20 cellular contexts compared by ENCODE assay signal in the genomic region with DNA sequence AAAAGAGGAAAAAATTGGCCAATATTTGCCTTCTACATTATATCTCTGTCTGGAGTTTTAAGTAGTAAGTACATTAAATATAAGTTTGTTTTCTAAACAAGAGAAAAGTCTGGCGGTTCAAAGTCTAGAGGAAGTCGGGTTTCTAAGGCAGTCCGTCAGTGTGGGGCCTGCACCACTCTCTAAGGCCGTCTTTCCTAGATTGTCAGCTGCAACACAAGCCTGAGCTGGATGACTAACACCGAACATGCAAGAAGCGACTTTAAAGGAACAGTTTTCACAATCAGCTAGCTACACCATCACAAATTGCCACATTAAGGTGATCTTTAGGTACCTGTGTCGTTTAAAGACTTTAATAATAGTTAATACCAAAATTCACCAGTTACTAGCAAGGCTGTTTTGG. TPM values are rescaled to one million over a fixed set of nuclear protein-coding genes. Genes with fewer than 3 reads are reported as not detected.
DNase-seq lines count a peak whose midpoint lies in the region; ATAC-seq, FAIRE-seq and TF ChIP-seq lines count a peak whose summit lies in the region.
"Had no signal": no experiment of that assay in that cellular context is flagged by ENCODE, and none has a peak within 500 bp of the region (broad histone marks: within the 10 kb centered on the region; RNA-seq: fewer than 3 reads in every experiment).

No MANE protein-coding gene starts in this region.

- H3K4me3 ChIP-seq in IMR-90 (ENCODE audit: insufficient read depth, low read depth, low read length) (no peak overlapping the region), astrocyte (ENCODE audit: insufficient read depth, low read depth, low read length) (no peak overlapping the region), neuronal stem cell (ENCODE audit: low read length in 2 of 2) (no peak overlapping the region), mesendoderm (ENCODE audit: low read length) (no peak overlapping the region)
- H3K4me3 ChIP-seq: K562, Peyer's patch had no signal

- H3K79me1 ChIP-seq in IMR-90 (ENCODE audit: low read depth in 1 of 2, low read length in 2 of 2) (no peaks in the 10 kb centered on the region; a peak in 1 of 4 replicates), neuronal stem cell (ENCODE audit: low read depth, low read length) (no peaks in the 10 kb centered on the region), mesendoderm (ENCODE audit: low read length) (no peaks in the 10 kb centered on the region)

- CTCF ChIA-PET in IMR-90 (lab: Yijun Ruan, JAX), result no interaction called here

- FAIRE-seq in astrocyte (lab: Jason Lieb, UNC), result no peak
- FAIRE-seq: GM19239, K562 had no signal

- H2BK20ac ChIP-seq in IMR-90 (ENCODE audit: low read depth, low read length), result no peak overlapping the region

- H2AFZ ChIP-seq in IMR-90 (replicated peaks; ENCODE audit: low read length, poor library complexity) (no peak overlapping the region), astrocyte (ENCODE audit: low read depth, low read length) (no peak overlapping the region), neuronal stem cell (ENCODE audit: low read length) (no peak overlapping the region)

- TF ChIP-seq RAD21 in IMR-90 (IDR thresholded peaks at IDR 0.05; ENCODE audit: low read length), result no peak

- H2AK5ac ChIP-seq in IMR-90 (ENCODE audit: low read depth, low read length) (no peak overlapping the region), neuronal stem cell (ENCODE audit: low read depth, low read length) (no peak overlapping the region), mesendoderm (ENCODE audit: low read length) (no peak overlapping the region)

- H4K8ac ChIP-seq in IMR-90 (ENCODE audit: low read depth in 2 of 2, low read length in 2 of 2), result no peak overlapping the region
- H4K8ac ChIP-seq in neuronal stem cell (ENCODE audit: low read depth, low read length), result no peak overlapping the region
- H4K8ac ChIP-seq in mesendoderm (ENCODE audit: low read depth, low read length), result no peak overlapping the region

- TF ChIP-seq POLR2A in IMR-90 (IDR thresholded peaks at IDR 0.05; ENCODE audit: low read depth, low read length), result no peak

- WGBS in IMR-90 (ENCODE audit: extremely low coverage in 2 of 2, insufficient read length in 1 of 2), 2 experiments, result 83% methylated on average over 2 of the region's 7 CpGs; no CpG with 5 or more reads in 1 of the 2 experiments
- WGBS in neuronal stem cell (ENCODE audit: extremely low coverage in 2 of 2, insufficient read length in 2 of 2, insufficient replicate concordance in 1 of 2), 2 donors, result no CpG with 5 or more reads among the region's 7 CpGs
- WGBS in mesendoderm (ENCODE audit: extremely low coverage, insufficient coverage, low lambda C conversion rate), result no CpG with 5 or more reads among the region's 7 CpGs

- H2BK5ac ChIP-seq in IMR-90 (ENCODE audit: low read depth, low read length, poor library complexity, severe bottlenecking), result no peak overlapping the region
- no peak overlapping the region for H2BK5ac ChIP-seq in neuronal stem cell (ENCODE audit: low read length)
- no peak overlapping the region for H2BK5ac ChIP-seq in mesendoderm (ENCODE audit: low read length)

- in situ Hi-C loops in IMR-90 (cut with MboI; ENCODE audit: low sequenced_read_pairs), result no loop called here

- intact Hi-C loops in IMR-90 (cut with micrococcal nuclease), result no loop called here

- H3K4me2 ChIP-seq in IMR-90 (ENCODE audit: low read depth, low read length), result no peak overlapping the region
- H3K4me2 ChIP-seq in astrocyte (ENCODE audit: low read length), result no peak overlapping the region
- H3K4me2 ChIP-seq in neuronal stem cell (ENCODE audit: insufficient read depth, low read length, poor library complexity, severe bottlenecking), result no peak overlapping the region
- H3K4me2 ChIP-seq in mesendoderm (ENCODE audit: low read length), result no peak overlapping the region

- H3K27me3 Mint-ChIP-seq in astrocyte (ENCODE audit: low read depth, unreplicated experiment), result no peaks in the 10 kb centered on the region
- no peaks in the 10 kb centered on the region for H3K27me3 Mint-ChIP-seq in nephron progenitor cell (ENCODE audit: low read depth, poor library complexity)
- H3K27me3 Mint-ChIP-seq: CD4-positive, CD25-positive, alpha-beta regulatory T cell had no signal

- no TSS peak for BruUV-seq in IMR-90 (replicated peaks; lab: Mats Ljungman, UMichigan)

- H4K91ac ChIP-seq in IMR-90 (ENCODE audit: insufficient read depth, low read depth, low read length), result no peak overlapping the region
- no peak overlapping the region for H4K91ac ChIP-seq in neuronal stem cell (ENCODE audit: low read depth, low read length, poor library complexity)

- peak overlapping the region; percentile 88 for H3K27ac Mint-ChIP-seq in astrocyte (ENCODE audit: unreplicated experiment)
- peak overlapping the region; percentile 85 for H3K27ac Mint-ChIP-seq in nephron progenitor cell

- peaks cover 7% of the 10 kb centered on the region for H3K4me1 ChIP-seq in IMR-90 (ENCODE audit: control insufficient read depth, insufficient read depth, low read length)
- peaks cover 1% of the 10 kb centered on the region for H3K4me1 ChIP-seq in astrocyte (ENCODE audit: insufficient read depth, low read length)
- no peaks in the 10 kb centered on the region for H3K4me1 ChIP-seq in neuronal stem cell (ENCODE audit: control insufficient read depth in 2 of 2, insufficient read depth in 1 of 2, low read depth in 1 of 2, low read length in 2 of 2)
- no peaks in the 10 kb centered on the region for H3K4me1 ChIP-seq in mesendoderm (ENCODE audit: control insufficient read depth, low read depth, low read length)

- H2AK9ac ChIP-seq in IMR-90 (replicated peaks; ENCODE audit: low read depth, low read length, poor library complexity), result no peak overlapping the region

- no peak overlapping the region for H3K9ac ChIP-seq in IMR-90 (ENCODE audit: low read depth, low read length)
- H3K9ac ChIP-seq in astrocyte (ENCODE audit: low read length), result no peak overlapping the region
- H3K9ac ChIP-seq in neuronal stem cell (ENCODE audit: low read depth, low read length, poor library complexity), result no peak overlapping the region
- no peak overlapping the region for H3K9ac ChIP-seq in mesendoderm (ENCODE audit: low read length)

- H3K4ac ChIP-seq in IMR-90 (ENCODE audit: low read depth, low read length), result no peak overlapping the region
- H3K4ac ChIP-seq in neuronal stem cell (ENCODE audit: low read length), result no peak overlapping the region
- no peak overlapping the region for H3K4ac ChIP-seq in mesendoderm (ENCODE audit: low read depth, low read length)

- H2BK120ac ChIP-seq in IMR-90 (ENCODE audit: low read depth, low read length), result no peak overlapping the region
- no peak overlapping the region for H2BK120ac ChIP-seq in neuronal stem cell (ENCODE audit: low read depth, low read length)
- no peak overlapping the region for H2BK120ac ChIP-seq in mesendoderm (ENCODE audit: low read depth, low read length)

- no peak overlapping the region for H4K5ac ChIP-seq in IMR-90 (ENCODE audit: low read depth, low read length)
- no peak overlapping the region for H4K5ac ChIP-seq in mesendoderm (ENCODE audit: low read length)

- no peaks in the 10 kb centered on the region for H3K27me3 ChIP-seq in IMR-90 (ENCODE audit: control insufficient read depth, insufficient read depth, low read length)
- no peaks in the 10 kb centered on the region for H3K27me3 ChIP-seq in astrocyte (ENCODE audit: insufficient read depth, low read length)
- no peaks in the 10 kb centered on the region for H3K27me3 ChIP-seq in neuronal stem cell (ENCODE audit: control insufficient read depth in 3 of 3, insufficient read depth in 3 of 3, low read depth in 1 of 3, low read length in 3 of 3)
- no peaks in the 10 kb centered on the region for H3K27me3 ChIP-seq in mesendoderm (ENCODE audit: insufficient read depth, low read length, poor library complexity)
- H3K27me3 ChIP-seq: Peyer's patch had no signal

- no peak for TF ChIP-seq CTCF in IMR-90 (conservative IDR thresholded peaks at IDR 0.05; ENCODE audit: low read depth, low read length)
- no peak for TF ChIP-seq CTCF in astrocyte (IDR thresholded peaks at IDR 0.05; ENCODE audit: insufficient read depth, low read depth, low read length)
- no peak for TF ChIP-seq CTCF in nephron progenitor cell (IDR thresholded peaks at IDR 0.05)

- POLR2A ChIA-PET in IMR-90 (lab: Charles Lee; ENCODE audit: unreplicated experiment), result interaction anchor here (0.5 kb wide), 1 partner anchor 12 kb away, joined by 3 read pairs; no protein-coding TSS in a partner anchor

- no peak overlapping the region for H3K14ac ChIP-seq in IMR-90 (replicated peaks; ENCODE audit: low read depth, low read length)
- H3K14ac ChIP-seq in neuronal stem cell (ENCODE audit: low read length), result no peak overlapping the region

- H3K4me1 Mint-ChIP-seq in astrocyte (ENCODE audit: low read depth, unreplicated experiment) (peaks cover 9% of the 10 kb centered on the region), nephron progenitor cell (peaks cover 9% of the 10 kb centered on the region)

- H3K18ac ChIP-seq in IMR-90 (ENCODE audit: low read depth, low read length) (no peak overlapping the region), neuronal stem cell (ENCODE audit: low read length) (no peak overlapping the region), mesendoderm (ENCODE audit: low read length) (no peak overlapping the region)

- H3K79me2 ChIP-seq in astrocyte (ENCODE audit: insufficient read depth, low read length), result no peaks in the 10 kb centered on the region
- no peaks in the 10 kb centered on the region for H3K79me2 ChIP-seq in mesendoderm (ENCODE audit: control insufficient read depth, insufficient read depth, low read length)

- no peaks in the 10 kb centered on the region for H4K20me1 ChIP-seq in IMR-90 (ENCODE audit: insufficient read depth, low read length)
- peaks cover 3% of the 10 kb centered on the region for H4K20me1 ChIP-seq in astrocyte (ENCODE audit: insufficient read depth, low read length)

- H3K23ac ChIP-seq in IMR-90 (ENCODE audit: low read depth, low read length) (no peak overlapping the region), neuronal stem cell (ENCODE audit: low read depth, low read length, poor library complexity) (no peak overlapping the region), mesendoderm (ENCODE audit: low read length) (no peak overlapping the region)

- peaks cover 25% of the 10 kb centered on the region for H3K36me3 Mint-ChIP-seq in astrocyte (ENCODE audit: low read depth, unreplicated experiment)
- peaks cover 68% of the 10 kb centered on the region for H3K36me3 Mint-ChIP-seq in nephron progenitor cell (ENCODE audit: low read depth)

- H3K9me3 Mint-ChIP-seq in astrocyte (ENCODE audit: unreplicated experiment), result no peaks in the 10 kb centered on the region
- H3K9me3 Mint-ChIP-seq in nephron progenitor cell, result no peaks in the 10 kb centered on the region
- H3K9me3 Mint-ChIP-seq: CD4-positive, CD25-positive, alpha-beta regulatory T cell had no signal

- no peaks in the 10 kb centered on the region for H3K9me3 ChIP-seq in IMR-90 (ENCODE audit: control insufficient read depth, insufficient read depth, low read length)
- H3K9me3 ChIP-seq in astrocyte (ENCODE audit: insufficient read depth, low read depth, low read length), result no peaks in the 10 kb centered on the region
- H3K9me3 ChIP-seq in neuronal stem cell (replicated peaks in 1 of 2; ENCODE audit: control insufficient read depth in 2 of 2, insufficient read depth in 1 of 2, low read depth in 1 of 2, low read length in 2 of 2), result no peaks in the 10 kb centered on the region
- H3K9me3 ChIP-seq: Peyer's patch had no signal

- ATAC-seq in IMR-90 (ENCODE audit: low read depth), result peak; percentile 41
- no peak for ATAC-seq in HG02798 (IDR thresholded peaks at IDR 0.05; ENCODE audit: poor library complexity, unreplicated experiment)
- ATAC-seq: K562 had no signal

- H3K27ac ChIP-seq in IMR-90 (ENCODE audit: insufficient read depth, low read length) (peak overlapping the region; percentile 29; the same call in 1 of the 2 replicates), astrocyte (ENCODE audit: low read depth, low read length) (no peak overlapping the region), neuronal stem cell (replicated peaks; ENCODE audit: low read length) (no peak overlapping the region), mesendoderm (ENCODE audit: low read depth, low read length) (no peak overlapping the region)
- H3K27ac ChIP-seq: Peyer's patch had no signal

- no peaks in the 10 kb centered on the region for H3K9me1 ChIP-seq in IMR-90 (ENCODE audit: insufficient read depth, low read length)

- no peak overlapping the region for H2BK15ac ChIP-seq in IMR-90 (ENCODE audit: low read depth, low read length)
- H2BK15ac ChIP-seq in neuronal stem cell (ENCODE audit: low read length), result no peak overlapping the region
- H2BK15ac ChIP-seq in mesendoderm (replicated peaks; ENCODE audit: low read depth), result no peak overlapping the region

- H3K56ac ChIP-seq in IMR-90 (ENCODE audit: extremely low read depth, insufficient read depth, low read length) (no peak overlapping the region), mesendoderm (ENCODE audit: low read length) (no peak overlapping the region)

- peak; percentile 44 for DNase-seq in IMR-90
- DNase-seq in MV-4-11 (lab: John Stamatoyannopoulos, UW), result peak; percentile 66
- no peak for DNase-seq in astrocyte (ENCODE audit: low read depth)
- no peak for DNase-seq in nephron progenitor cell
- DNase-seq in neuronal stem cell (ENCODE audit: low spot score), result no peak
- no peak for DNase-seq in mesendoderm
- DNase-seq: CD4-positive, CD25-positive, alpha-beta regulatory T cell; COR-L47; DMS79; GOT3; HCEC 1CT; NCI-H1694; NCI-H2081; NCI-H2171 treated with DMSO at 0.1 percent for 48 hours; NCI-H524 treated with DMSO at 0.1 percent for 48 hours; NCI-H82; Peyer's patch had no signal

- H3K4me3 Mint-ChIP-seq in astrocyte (ENCODE audit: unreplicated experiment) (no peak overlapping the region), nephron progenitor cell (no peak overlapping the region)
- H3K4me3 Mint-ChIP-seq: CD4-positive, CD25-positive, alpha-beta regulatory T cell had no signal

- dilution Hi-C loops in IMR-90 (cut with HindIII; ENCODE audit: low sequenced_read_pairs, unreplicated experiment), result no loop called here

- H2BK12ac ChIP-seq in neuronal stem cell (ENCODE audit: low read length), result no peak overlapping the region

- H3K36me3 ChIP-seq in IMR-90 (ENCODE audit: control insufficient read depth, insufficient read depth, low read length) (peaks cover 15% of the 10 kb centered on the region), astrocyte (ENCODE audit: insufficient read depth, low read length) (peaks cover 15% of the 10 kb centered on the region), neuronal stem cell (replicated peaks in 1 of 2; ENCODE audit: control insufficient read depth in 2 of 2, insufficient read depth in 2 of 2, low read length in 2 of 2) (peaks cover 10 to 79% of the 10 kb centered on the region in 2 donors), mesendoderm (ENCODE audit: control insufficient read depth, insufficient read depth, low read length) (no peaks in the 10 kb centered on the region)

RNA-seq across cellular contexts. Expression of a gene that starts 19.6 kb away (rescaled TPM):
- total RNA-seq in IMR-90 (2012; rRNA removed), result 3.8 and 9.7 TPM in 2 replicates
- 1.8 and 2.3 TPM in 2 replicates for polyA plus RNA-seq in IMR-90 (2012; rRNA removed)
- 0.31 and 0.35 TPM in 2 replicates for polyA plus RNA-seq in IMR-90 (2012; cell fraction: cytosol; rRNA removed)
- polyA plus RNA-seq in IMR-90 (2012; cell fraction: nucleus; rRNA removed; ENCODE audit: low replicate concordance), result 0.41 and 2.7 TPM in 2 replicates
- 7.6 and 8.0 TPM in 2 replicates for total RNA-seq in astrocyte
- 9.2 TPM for polyA plus RNA-seq in neuronal stem cell (2013, experiment 1 of 2)
- 9.5 TPM for polyA plus RNA-seq in neuronal stem cell (2013, experiment 2 of 2)
- polyA plus RNA-seq in mesendoderm (2013, experiment 1 of 2), result 5.1 TPM
- polyA plus RNA-seq in mesendoderm (2013, experiment 2 of 2), result 5.3 TPM

RNA-seq across cellular contexts. Expression of a gene that starts 52.3 kb away (rescaled TPM):
- total RNA-seq in IMR-90 (2012; rRNA removed) (26.2 and 33.3 TPM in 2 replicates), astrocyte (55.0 and 58.6 TPM in 2 replicates)
- polyA plus RNA-seq in IMR-90 (2012; rRNA removed), result 23.9 and 25.6 TPM in 2 replicates
- 24.6 and 26.8 TPM in 2 replicates for polyA plus RNA-seq in IMR-90 (2012; cell fraction: cytosol; rRNA removed)
- 9.4 and 14.7 TPM in 2 replicates for polyA plus RNA-seq in IMR-90 (2012; cell fraction: nucleus; rRNA removed; ENCODE audit: low replicate concordance)
- polyA plus RNA-seq in neuronal stem cell (2013, experiment 1 of 2), result 36.9 TPM
- 37.7 TPM for polyA plus RNA-seq in neuronal stem cell (2013, experiment 2 of 2)
- polyA plus RNA-seq in mesendoderm (2013, experiment 1 of 2), result 24.8 TPM
- polyA plus RNA-seq in mesendoderm (2013, experiment 2 of 2), result 24.2 TPM

Comparison
In these comparisons a context has a peak if more than half of its experiments do, and no peak if none do; other contexts are left out.
1. DNase-seq: peak in IMR-90 (single experiment) and MV-4-11 (single experiment); none in astrocyte (single experiment), nephron progenitor cell (single experiment), neuronal stem cell (single experiment) and mesendoderm (single experiment).